11 cellular contexts compared by ENCODE assay signal in genomic region chr2:144835634-144836351, GRCh38.
A peak's percentile ranks its signal among the peaks of the same experiment; 100 is the strongest.
DNase-seq lines count a peak whose midpoint lies in the region; TF ChIP-seq lines count a peak whose summit lies in the region.
"Had no signal": no experiment of that assay in that cellular context is flagged by ENCODE, and none has a peak within 500 bp of the region (broad histone marks: within the 10 kb centered on the region; RNA-seq: fewer than 3 reads in every experiment).

No MANE protein-coding gene starts in this region.

- intact Hi-C loops in left ventricle myocardium inferior (cut with micrococcal nuclease) (no loop called here), esophagus squamous epithelium (cut with DNase I) (no loop called here)

- H3K9me3 ChIP-seq in left ventricle myocardium inferior (replicated peaks), result no peaks in the 10 kb centered on the region
- no peaks in the 10 kb centered on the region for H3K9me3 ChIP-seq in right atrium auricular region
- no peaks in the 10 kb centered on the region for H3K9me3 ChIP-seq in SK-N-MC (ENCODE audit: low read depth, low read length)
- H3K9me3 ChIP-seq in esophagus squamous epithelium, result no peaks in the 10 kb centered on the region

- WGBS in esophagus squamous epithelium, 2 donors, result 51 to 73% methylated on average over 4 of the region's 4 CpGs

- no peak overlapping the region for H3K9ac ChIP-seq in SK-N-MC (ENCODE audit: insufficient read length)

- H3K4me3 ChIP-seq in left ventricle myocardium inferior (no peak overlapping the region), right atrium auricular region (no peak overlapping the region), SK-N-MC (peak overlapping the region; percentile 69), fibroblast of villous mesenchyme (ENCODE audit: low read depth, low read length) (no peak overlapping the region), esophagus squamous epithelium (no peak overlapping the region)

- no peaks in the 10 kb centered on the region for H3K27me3 ChIP-seq in left ventricle myocardium inferior (ENCODE audit: low read depth)
- H3K27me3 ChIP-seq in right atrium auricular region, result no peaks in the 10 kb centered on the region
- no peaks in the 10 kb centered on the region for H3K27me3 ChIP-seq in esophagus squamous epithelium

- DNase-seq in left ventricle myocardium inferior, result no peak
- DNase-seq in right atrium auricular region (ENCODE audit: low spot score), result no peak
- DNase-seq in SK-N-MC (ENCODE audit: low read depth, low spot score), result no peak
- peak; percentile 39 for DNase-seq in fibroblast of villous mesenchyme (ENCODE audit: low read depth)
- no peak for DNase-seq in activated CD8-positive, alpha-beta memory T cell treated with anti-CD3 and anti-CD28 coated beads, Interleukin-2, amount 50 U/mL, for 48 hours
- DNase-seq in activated T-cell treated with anti-CD3 and anti-CD28 coated beads, Interleukin-2, amount 50 U/mL, for 1 hour, result no peak
- no peak for DNase-seq in HUDEP-2 (lab: John Stamatoyannopoulos, UW; ENCODE audit: unreplicated experiment in 76 of 76)
- no peak for DNase-seq in esophagus squamous epithelium (lab: John Stamatoyannopoulos, UW)
- DNase-seq: activated naive CD4-positive, alpha-beta T cell treated with Interleukin-2 at 50 U/mL for 16 hours; KG1; NCI-H2029 treated with DMSO at 0.1 percent for 48 hours had no signal

- no peak for TF ChIP-seq POLR2A in esophagus squamous epithelium (IDR thresholded peaks at IDR 0.05)

- no peak for TF ChIP-seq CTCF in left ventricle myocardium inferior (IDR thresholded peaks at IDR 0.05; ENCODE audit: borderline replicate concordance)
- no peak for TF ChIP-seq CTCF in right atrium auricular region (IDR thresholded peaks at IDR 0.05)
- no peak for TF ChIP-seq CTCF in fibroblast of villous mesenchyme (IDR thresholded peaks at IDR 0.05; ENCODE audit: insufficient read depth, low read depth, low read length)
- TF ChIP-seq CTCF in esophagus squamous epithelium (IDR thresholded peaks at IDR 0.05), result no peak

- H3K4me1 ChIP-seq in left ventricle myocardium inferior (peaks cover 12% of the 10 kb centered on the region), right atrium auricular region (peaks cover 0 to 13% of the 10 kb centered on the region in 2 donors), esophagus squamous epithelium (no peaks in the 10 kb centered on the region)

- H3K36me3 ChIP-seq in left ventricle myocardium inferior (no peaks in the 10 kb centered on the region), right atrium auricular region (no peaks in the 10 kb centered on the region), SK-N-MC (ENCODE audit: insufficient read depth, low read length) (no peaks in the 10 kb centered on the region), esophagus squamous epithelium (no peaks in the 10 kb centered on the region)

- H3K27ac ChIP-seq in left ventricle myocardium inferior (replicated peaks) (peak overlapping the region; percentile 72), right atrium auricular region (no peak overlapping the region), SK-N-MC (peak overlapping the region; percentile 94), esophagus squamous epithelium (no peak overlapping the region)

Comparison
In these comparisons a context has a peak if more than half of its experiments do, and no peak if none do; other contexts are left out.
1. H3K27ac ChIP-seq: peak in left ventricle myocardium inferior (single experiment) and SK-N-MC (single experiment); none in right atrium auricular region (0 of 2) and esophagus squamous epithelium (0 of 4).